16 cellular contexts compared by ENCODE assay signal in genomic region chr17:15957206-15957605, GRCh38. TPM values are rescaled to one million over a fixed set of nuclear protein-coding genes. Genes with fewer than 3 reads are reported as not detected.
DNase-seq lines count a peak whose midpoint lies in the region; ATAC-seq, FAIRE-seq and TF ChIP-seq lines count a peak whose summit lies in the region.
"Had no signal": no experiment of that assay in that cellular context is flagged by ENCODE, and none has a peak within 500 bp of the region (broad histone marks: within the 10 kb centered on the region; RNA-seq: fewer than 3 reads in every experiment).

No MANE protein-coding gene starts in this region.

- TF ChIP-seq CTCF in Panc1 (IDR thresholded peaks at IDR 0.05) (no peak), K562 (IDR thresholded peaks at IDR 0.05 in 2 of 3, conservative IDR thresholded peaks at IDR 0.05 in 1 of 3; ENCODE audit: insufficient read depth in 2 of 3, low read depth in 1 of 3, low read length in 3 of 3) (no peak)

- POLR2A ChIA-PET in Panc1 (lab: Charles Lee) (interaction anchor here (0.6 kb wide), 1 partner anchor 481 kb away, joined by 5 read pairs; no protein-coding TSS in a partner anchor), K562 (lab: Yijun Ruan, JAX) (no interaction called here)

- peaks cover 75% of the 10 kb centered on the region for H3K4me1 ChIP-seq in Panc1 (ENCODE audit: control insufficient read depth, insufficient read depth, low read length)
- peaks cover 35 to 37% of the 10 kb centered on the region in 2 experiments for H3K4me1 ChIP-seq in K562 (replicated peaks in 1 of 2; ENCODE audit: control insufficient read depth in 2 of 2, insufficient read depth in 2 of 2, low read length in 2 of 2)
- H3K4me1 ChIP-seq: body of pancreas, prostate gland had no signal

- H3K36me3 Mint-ChIP-seq in activated naive CD4-positive, alpha-beta T cell treated with anti-CD3 and anti-CD28 coated beads for 36 hours (ENCODE audit: low read depth) = no peaks in the 10 kb centered on the region
- no peaks in the 10 kb centered on the region for H3K36me3 Mint-ChIP-seq in stimulated activated memory B cell treated with anti-CD40 and anti-IgM and Interleukin-4, amounts not matched to agents 10 μg/mL and 1 μg/mL and 100 μg/mL, for 72 hours

- no peak for TF ChIP-seq POLR2A in K562 (conservative IDR thresholded peaks at IDR 0.05)

- ATAC-seq in Panc1 (peak; percentile 46; the same call in 1 of the 2 replicates), K562 (no peak)
- ATAC-seq in stimulated activated memory B cell treated with anti-CD40 and anti-IgM and Interleukin-4, amounts not matched to agents 10 μg/mL and 1 μg/mL and 100 μg/mL, for 72 hours = no peak

- no peak overlapping the region for H3K27ac Mint-ChIP-seq in activated naive CD4-positive, alpha-beta T cell treated with anti-CD3 and anti-CD28 coated beads for 36 hours
- no peak overlapping the region for H3K27ac Mint-ChIP-seq in stimulated activated memory B cell treated with anti-CD40 and anti-IgM and Interleukin-4, amounts not matched to agents 10 μg/mL and 1 μg/mL and 100 μg/mL, for 72 hours
- H3K27ac Mint-ChIP-seq: T-helper 1 cell treated with Interleukin-12 subunit alpha and Interleukin-12 subunit beta and Interleukin-4 antibody, amounts not matched to agents 30 μg/mL and 1 μg/mL, for 36 hours had no signal

- intact Hi-C loops in activated naive CD4-positive, alpha-beta T cell treated with anti-CD3 and anti-CD28 coated beads for 36 hours (cut with micrococcal nuclease) = no loop called here
- intact Hi-C loops in Panc1 (cut with micrococcal nuclease; ENCODE audit: unreplicated experiment) = no loop called here
- intact Hi-C loops in K562 (cut with micrococcal nuclease) = no loop called here

- H3K36me3 ChIP-seq in Panc1 (ENCODE audit: control insufficient read depth, insufficient read depth, low read length) = no peaks in the 10 kb centered on the region
- H3K36me3 ChIP-seq in K562 (ENCODE audit: control insufficient read depth, insufficient read depth, low read length) = no peaks in the 10 kb centered on the region; the same call in 2 of the 3 replicates
- H3K36me3 ChIP-seq: BLaER1, HAP-1, prostate gland had no signal

- no peak overlapping the region for H3K4me3 Mint-ChIP-seq in activated naive CD4-positive, alpha-beta T cell treated with anti-CD3 and anti-CD28 coated beads for 36 hours
- no peak overlapping the region for H3K4me3 Mint-ChIP-seq in stimulated activated memory B cell treated with anti-CD40 and anti-IgM and Interleukin-4, amounts not matched to agents 10 μg/mL and 1 μg/mL and 100 μg/mL, for 72 hours
- H3K4me3 Mint-ChIP-seq: T-helper 1 cell treated with Interleukin-12 subunit alpha and Interleukin-12 subunit beta and Interleukin-4 antibody, amounts not matched to agents 30 μg/mL and 1 μg/mL, for 36 hours had no signal

- no peak for TF ChIP-seq EP300 in K562 (IDR thresholded peaks at IDR 0.05; ENCODE audit: low read length)

- H4K20me1 ChIP-seq in K562 (replicated peaks; ENCODE audit: control insufficient read depth, insufficient read depth, low read length) = no peaks in the 10 kb centered on the region
- H4K20me1 ChIP-seq: BLaER1 had no signal

- H3K4me1 Mint-ChIP-seq in activated naive CD4-positive, alpha-beta T cell treated with anti-CD3 and anti-CD28 coated beads for 36 hours (ENCODE audit: low read depth) = peaks cover 29% of the 10 kb centered on the region
- peaks cover 31% of the 10 kb centered on the region for H3K4me1 Mint-ChIP-seq in stimulated activated memory B cell treated with anti-CD40 and anti-IgM and Interleukin-4, amounts not matched to agents 10 μg/mL and 1 μg/mL and 100 μg/mL, for 72 hours

- H3K27ac ChIP-seq in Panc1 (ENCODE audit: low read length) = peak overlapping the region; percentile 98
- H3K27ac ChIP-seq in K562 (ENCODE audit: extremely low read depth, low read depth, low read length) = peak overlapping the region; percentile 54; the same call in 2 of the 3 replicates
- H3K27ac ChIP-seq: BLaER1, body of pancreas, prostate gland had no signal

- H3K27me3 Mint-ChIP-seq in activated naive CD4-positive, alpha-beta T cell treated with anti-CD3 and anti-CD28 coated beads for 36 hours (ENCODE audit: low read depth) = peaks cover 33% of the 10 kb centered on the region
- H3K27me3 Mint-ChIP-seq in stimulated activated memory B cell treated with anti-CD40 and anti-IgM and Interleukin-4, amounts not matched to agents 10 μg/mL and 1 μg/mL and 100 μg/mL, for 72 hours = peaks cover 29% of the 10 kb centered on the region

- peak overlapping the region; percentile 18; the same call in 1 of the 2 replicates for H3K4me2 ChIP-seq in K562 (ENCODE audit: insufficient read depth, low read length)
- H3K4me2 ChIP-seq: BLaER1 had no signal

- CTCF ChIA-PET in activated naive CD4-positive, alpha-beta T cell treated with anti-CD3 and anti-CD28 coated beads for 36 hours (lab: Charles Lee) = interaction anchor here (0.9 kb wide), 1 partner anchor 55 kb away, joined by 3 read pairs; no protein-coding TSS in a partner anchor
- CTCF ChIA-PET in Panc1 (lab: Charles Lee) (no interaction called here), K562 (lab: Yijun Ruan, JAX; ENCODE audit: low intra/inter-chr PET ratio) (no interaction called here)

- no peaks in the 10 kb centered on the region for H3K9me3 Mint-ChIP-seq in activated naive CD4-positive, alpha-beta T cell treated with anti-CD3 and anti-CD28 coated beads for 36 hours
- H3K9me3 Mint-ChIP-seq in stimulated activated memory B cell treated with anti-CD40 and anti-IgM and Interleukin-4, amounts not matched to agents 10 μg/mL and 1 μg/mL and 100 μg/mL, for 72 hours = no peaks in the 10 kb centered on the region
- H3K9me3 Mint-ChIP-seq: T-helper 1 cell treated with Interleukin-12 subunit alpha and Interleukin-12 subunit beta and Interleukin-4 antibody, amounts not matched to agents 30 μg/mL and 1 μg/mL, for 36 hours had no signal

- TF ChIP-seq RAD21 in K562 (CRISPR knock-in tag; conservative IDR thresholded peaks at IDR 0.05 in 1 of 2, IDR thresholded peaks at IDR 0.05 in 1 of 2) = no peak

- in situ Hi-C loops in Panc1 (cut with HindIII; ENCODE audit: low pct_unique_long_range_greater_than_20kb, low sequenced_read_pairs) = no loop called here
- in situ Hi-C loops in K562 (cut with MboI) = loop anchor here (25.0 kb wide), 1 partner anchor 695 kb away; the partner anchor contains the start of gene PMP22

- H3K4me3 ChIP-seq in Panc1 (ENCODE audit: low read depth in 2 of 2, low read length in 2 of 2) (peak overlapping the region in 1 of 2 experiments; percentile 24; a peak in 1 of 4 replicates), K562 (no peak overlapping the region)
- H3K4me3 ChIP-seq: BLaER1, body of pancreas, HAP-1, prostate gland had no signal

- H3K9ac ChIP-seq in K562 (ENCODE audit: insufficient read depth in 1 of 2, low read depth in 2 of 2, low read length in 2 of 2) = peak overlapping the region in 1 of 2 experiments; percentile 13; a peak in 2 of 4 replicates
- H3K9ac ChIP-seq: BLaER1 had no signal

- BruUV-seq in Panc1 (replicated peaks; lab: Mats Ljungman, UMichigan) = no TSS peak
- BruUV-seq in K562 (replicated peaks; lab: Mats Ljungman, UMichigan) = no TSS peak

- DNase-seq in activated naive CD4-positive, alpha-beta T cell treated with anti-CD3 and anti-CD28 coated beads for 36 hours = peak; percentile 45
- no peak for DNase-seq in activated naive CD4-positive, alpha-beta T cell treated with anti-CD3 and anti-CD28 coated beads, Interleukin-2, amount 50 U/mL, for 16 hours
- DNase-seq in Panc1 (ENCODE audit: low read depth, low spot score) (no peak), K562 (ENCODE audit: extremely low read depth in 1 of 4, low spot score in 3 of 4) (peak in 2 of 4 experiments; percentile 33 to 41), SIG-M5 treated with dmso at 0.1 percent for 504 hours (lab: John Stamatoyannopoulos, UW; ENCODE audit: unreplicated experiment) (no peak), UCSD-AML1 (lab: John Stamatoyannopoulos, UW; ENCODE audit: unreplicated experiment) (no peak)
- peak; percentile 41 for DNase-seq in stimulated activated CD4-positive, alpha-beta T cell treated with anti-CD3 and anti-CD28 coated beads, Interleukin-4, amount 100 ng/mL, for 24 hours
- DNase-seq: foreskin melanocyte, midbrain, MV-4-11 had no signal

- no peak for FAIRE-seq in K562 (lab: Jason Lieb, UNC)

- H3K27me3 ChIP-seq in Panc1 (ENCODE audit: control insufficient read depth, insufficient read depth, low read length) (no peaks in the 10 kb centered on the region), K562 (ENCODE audit: control insufficient read depth in 2 of 2, insufficient read depth in 2 of 2, low read length in 2 of 2) (no peaks in the 10 kb centered on the region)
- H3K27me3 ChIP-seq: BLaER1, body of pancreas had no signal

- H3K9me1 ChIP-seq in K562 (ENCODE audit: control insufficient read depth, insufficient read depth, low read length) = no peaks in the 10 kb centered on the region

- H3K9me3 ChIP-seq in Panc1 (ENCODE audit: control insufficient read depth, insufficient read depth, low read depth, low read length) (no peaks in the 10 kb centered on the region), K562 (replicated peaks; ENCODE audit: control insufficient read depth, insufficient read depth, low read depth, low read length) (no peaks in the 10 kb centered on the region)
- H3K9me3 ChIP-seq: BLaER1, body of pancreas, HAP-1, prostate gland had no signal

- H2AFZ ChIP-seq in K562 (ENCODE audit: low read depth, low read length) = no peak overlapping the region

- H3K79me2 ChIP-seq in K562 (ENCODE audit: control insufficient read depth, insufficient read depth, low read length) = peaks cover 45% of the 10 kb centered on the region

- WGBS in K562 (ENCODE audit: insufficient coverage, low coverage, missing lambda C conversion rate) = 42% methylated on average over 6 of the region's 6 CpGs

RNA-seq across cellular contexts. Expression of gene ADORA2B, which starts 12.3 kb away (rescaled TPM):
- under 1 TPM in 1 of 2 experiments, not detected in 1; 0.12 TPM for total RNA-seq in activated naive CD4-positive, alpha-beta T cell treated with anti-CD3 and anti-CD28 coated beads for 36 hours
- total RNA-seq in Panc1 (2021; ENCODE audit: unreplicated experiment) = 42.7 TPM
- polyA plus RNA-seq in Panc1 (2012; ENCODE audit: insufficient read length) = 35.5 TPM
- total RNA-seq in K562 (2011; cell fraction: chromatin; rRNA removed; ENCODE audit: low replicate concordance) = 21.3 and 28.9 TPM in 2 replicates
- total RNA-seq in K562 (2011; cell fraction: nucleolus; rRNA removed) = 24.9 and 28.0 TPM in 2 replicates
- 20.6 and 25.3 TPM in 2 replicates for total RNA-seq in K562 (2011; cell fraction: nucleoplasm; rRNA removed)
- total RNA-seq in K562 (2014; rRNA removed) = 10.5 and 15.7 TPM in 2 replicates
- 9.4 and 10.8 TPM in 2 replicates for total RNA-seq in K562 (2014; rRNA removed; fragmentation: Illumina TruSeq; extraction: Trizol)
- total RNA-seq in K562 (2015; rRNA removed; fragmentation: Illumina TruSeq; extraction: Trizol) = 7.9 and 9.0 TPM in 2 replicates
- total RNA-seq in K562 (2021) = 10.7 and 12.2 TPM in 2 replicates
- polyA plus RNA-seq in K562 (2011; rRNA removed) = 13.7 and 16.6 TPM in 2 replicates
- 18.2 and 33.7 TPM in 2 replicates for polyA plus RNA-seq in K562 (2011; cell fraction: cytosol; rRNA removed)
- 7.3 and 8.3 TPM in 2 replicates for polyA plus RNA-seq in K562 (2011; cell fraction: nucleus; rRNA removed)
- polyA plus RNA-seq in K562 (2012) = 7.2 and 8.8 TPM in 2 replicates
- polyA plus RNA-seq in K562 (2014; fragmentation: Illumina TruSeq; extraction: Trizol) = 9.2 and 10.5 TPM in 2 replicates
- 1 to 10 TPM; 6.4 to 9.2 TPM for polyA plus RNA-seq in K562 (2014; fragmentation: Nextera tagmentation; extraction: Ambion mirVana)
- 12.7 and 13.7 TPM in 2 replicates for polyA plus RNA-seq in K562 (2014; rRNA removed)
- 12.5 and 14.5 TPM in 2 replicates for polyA minus RNA-seq in K562 (2011; rRNA and poly(A)+ RNA removed)
- 8.0 and 10.0 TPM in 2 replicates for polyA minus RNA-seq in K562 (2011; cell fraction: cytosol; rRNA and poly(A)+ RNA removed)
- 5.8 and 9.1 TPM in 2 replicates for polyA minus RNA-seq in K562 (2011; cell fraction: nucleus; rRNA and poly(A)+ RNA removed)

RNA-seq across cellular contexts. Expression of gene ZSWIM7, which starts 42.3 kb away (rescaled TPM):
- 10 to 100 TPM in 1 of 2 experiments, 1 to 10 TPM in 1; 8.3 to 10.8 TPM for total RNA-seq in activated naive CD4-positive, alpha-beta T cell treated with anti-CD3 and anti-CD28 coated beads for 36 hours
- total RNA-seq in Panc1 (2021; ENCODE audit: unreplicated experiment) (17.5 TPM), K562 (2014; rRNA removed) (15.1 and 15.3 TPM in 2 replicates), K562 (2014; rRNA removed; fragmentation: Illumina TruSeq; extraction: Trizol) (9.8 and 11.0 TPM in 2 replicates), K562 (2015; rRNA removed; fragmentation: Illumina TruSeq; extraction: Trizol) (7.9 and 9.5 TPM in 2 replicates), K562 (2021) (6.8 and 9.0 TPM in 2 replicates)
- polyA plus RNA-seq in Panc1 (2012; ENCODE audit: insufficient read length) = 21.6 TPM
- total RNA-seq in K562 (2011; cell fraction: chromatin; rRNA removed; ENCODE audit: low replicate concordance) = 7.0 and 12.4 TPM in 2 replicates
- 3.3 and 4.0 TPM in 2 replicates for total RNA-seq in K562 (2011; cell fraction: nucleolus; rRNA removed)
- 4.5 and 7.0 TPM in 2 replicates for total RNA-seq in K562 (2011; cell fraction: nucleoplasm; rRNA removed)
- polyA plus RNA-seq in K562 (2011; rRNA removed) (17.2 and 18.7 TPM in 2 replicates), K562 (2014; fragmentation: Illumina TruSeq; extraction: Trizol) (7.4 and 10.0 TPM in 2 replicates), K562 (2014; fragmentation: Nextera tagmentation; extraction: Ambion mirVana) (1 to 10 TPM; 5.9 to 8.0 TPM), K562 (2014; rRNA removed) (15.5 and 22.7 TPM in 2 replicates)
- 12.4 and 15.1 TPM in 2 replicates for polyA plus RNA-seq in K562 (2011; cell fraction: cytosol; rRNA removed)
- polyA plus RNA-seq in K562 (2011; cell fraction: nucleus; rRNA removed) = 12.1 and 12.3 TPM in 2 replicates
- polyA plus RNA-seq in K562 (2012) = 10.6 and 12.0 TPM in 2 replicates
- 8.1 and 10.3 TPM in 2 replicates for polyA minus RNA-seq in K562 (2011; rRNA and poly(A)+ RNA removed)
- 3.0 and 4.1 TPM in 2 replicates for polyA minus RNA-seq in K562 (2011; cell fraction: cytosol; rRNA and poly(A)+ RNA removed)
- 1.9 and 3.2 TPM in 2 replicates for polyA minus RNA-seq in K562 (2011; cell fraction: nucleus; rRNA and poly(A)+ RNA removed)

RNA-seq across cellular contexts. Expression of gene TTC19, which starts 42.4 kb away (rescaled TPM):
- total RNA-seq in activated naive CD4-positive, alpha-beta T cell treated with anti-CD3 and anti-CD28 coated beads for 36 hours = 10 to 100 TPM; 18.8 to 20.8 TPM
- total RNA-seq in Panc1 (2021; ENCODE audit: unreplicated experiment) (28.4 TPM), K562 (2014; rRNA removed) (42.0 and 60.8 TPM in 2 replicates), K562 (2014; rRNA removed; fragmentation: Illumina TruSeq; extraction: Trizol) (26.5 and 30.1 TPM in 2 replicates), K562 (2015; rRNA removed; fragmentation: Illumina TruSeq; extraction: Trizol) (19.1 and 20.3 TPM in 2 replicates), K562 (2021) (23.8 and 25.6 TPM in 2 replicates)
- polyA plus RNA-seq in Panc1 (2012; ENCODE audit: insufficient read length) = 28.1 TPM
- total RNA-seq in K562 (2011; cell fraction: chromatin; rRNA removed; ENCODE audit: low replicate concordance) = 24.1 and 46.0 TPM in 2 replicates
- 21.0 and 27.5 TPM in 2 replicates for total RNA-seq in K562 (2011; cell fraction: nucleolus; rRNA removed)
- 32.6 and 47.8 TPM in 2 replicates for total RNA-seq in K562 (2011; cell fraction: nucleoplasm; rRNA removed)
- polyA plus RNA-seq in K562 (2011; rRNA removed) (6.3 and 8.1 TPM in 2 replicates), K562 (2014; fragmentation: Illumina TruSeq; extraction: Trizol) (24.6 and 27.6 TPM in 2 replicates), K562 (2014; fragmentation: Nextera tagmentation; extraction: Ambion mirVana) (10 to 100 TPM in 1 of 2 experiments, 1 to 10 TPM in 1; 8.9 to 10.5 TPM), K562 (2014; rRNA removed) (16.1 and 25.3 TPM in 2 replicates)
- 5.9 and 11.5 TPM in 2 replicates for polyA plus RNA-seq in K562 (2011; cell fraction: cytosol; rRNA removed)
- 10.5 and 11.8 TPM in 2 replicates for polyA plus RNA-seq in K562 (2011; cell fraction: nucleus; rRNA removed)
- 19.6 and 25.0 TPM in 2 replicates for polyA plus RNA-seq in K562 (2012)
- polyA minus RNA-seq in K562 (2011; rRNA and poly(A)+ RNA removed) = 11.0 and 13.2 TPM in 2 replicates
- 12.8 and 13.1 TPM in 2 replicates for polyA minus RNA-seq in K562 (2011; cell fraction: cytosol; rRNA and poly(A)+ RNA removed)
- polyA minus RNA-seq in K562 (2011; cell fraction: nucleus; rRNA and poly(A)+ RNA removed) = 22.3 and 23.7 TPM in 2 replicates

Comparison
In these comparisons a context has a peak if more than half of its experiments do, and no peak if none do; other contexts are left out.
1. DNase-seq: peak in activated naive CD4-positive, alpha-beta T cell treated with anti-CD3 and anti-CD28 coated beads for 36 hours (single experiment) and stimulated activated CD4-positive, alpha-beta T cell treated with anti-CD3 and anti-CD28 coated beads, Interleukin-4, amount 100 ng/mL, for 24 hours (single experiment); none in activated naive CD4-positive, alpha-beta T cell treated with anti-CD3 and anti-CD28 coated beads, Interleukin-2, amount 50 U/mL, for 16 hours (single experiment), Panc1 (single experiment), SIG-M5 treated with dmso at 0.1 percent for 504 hours (single experiment) and UCSD-AML1 (single experiment).
2. RNA of gene ADORA2B, which starts 12.3 kb away (total RNA-seq): 42.7 TPM in Panc1 (single experiment) and 7.9 to 28.9 TPM in K562; 0.12 TPM in activated naive CD4-positive, alpha-beta T cell treated with anti-CD3 and anti-CD28 coated beads for 36 hours; every median in the first group is over 4 times any median in the second.